In genomic region chr4:123856689-123857545, GRCh38 we compare ENCODE assay signal across 1 cellular context.
TF ChIP-seq lines count a peak whose summit lies in the region.

No MANE protein-coding gene starts in this region.

TF ChIP-seq in HepG2, 621 proteins besides CTCF, POLR2A, EP300 and RAD21 (continued from another document and continues in another):
- no peak for TF ChIP-seq HCFC1 (IDR thresholded peaks at IDR 0.05; ENCODE audit: low read depth, low read length)
- no peak for TF ChIP-seq CCDC6 (CRISPR knock-in tag; IDR thresholded peaks at IDR 0.05)
- no peak for TF ChIP-seq ZBTB39 (CRISPR knock-in tag; IDR thresholded peaks at IDR 0.05)
- TF ChIP-seq ZBTB20 (CRISPR knock-in tag; IDR thresholded peaks at IDR 0.05; ENCODE audit: borderline replicate concordance, low read depth): peak; percentile 85; the same call in 1 of the 2 replicates
- no peak for TF ChIP-seq CAMTA2 (CRISPR knock-in tag; IDR thresholded peaks at IDR 0.05; ENCODE audit: borderline replicate concordance)
- TF ChIP-seq ZNF318 (CRISPR knock-in tag; IDR thresholded peaks at IDR 0.05): no peak
- TF ChIP-seq ZNF768 (CRISPR knock-in tag; IDR thresholded peaks at IDR 0.05): no peak
- TF ChIP-seq HHEX (CRISPR knock-in tag; IDR thresholded peaks at IDR 0.05): peak; percentile 66
- no peak for TF ChIP-seq ZNF382 (CRISPR knock-in tag; IDR thresholded peaks at IDR 0.05; ENCODE audit: borderline replicate concordance)
- no peak for TF ChIP-seq GLI4 (CRISPR knock-in tag; IDR thresholded peaks at IDR 0.05; ENCODE audit: borderline replicate concordance)
- TF ChIP-seq ZNF224 (CRISPR knock-in tag; IDR thresholded peaks at IDR 0.05): no peak
- TF ChIP-seq SETDB1 (CRISPR knock-in tag; IDR thresholded peaks at IDR 0.05; ENCODE audit: borderline replicate concordance): no peak
- no peak for TF ChIP-seq ARHGAP35 (CRISPR knock-in tag; IDR thresholded peaks at IDR 0.05; ENCODE audit: borderline replicate concordance)
- TF ChIP-seq NCOA5 (CRISPR knock-in tag; IDR thresholded peaks at IDR 0.05): no peak
- TF ChIP-seq ZNF263 (CRISPR knock-in tag; IDR thresholded peaks at IDR 0.05): no peak
- no peak for TF ChIP-seq PLSCR1 (CRISPR knock-in tag; IDR thresholded peaks at IDR 0.05; ENCODE audit: borderline replicate concordance)
- no peak for TF ChIP-seq ZC3H4 (CRISPR knock-in tag; IDR thresholded peaks at IDR 0.05; ENCODE audit: borderline replicate concordance)
- TF ChIP-seq TCF7L2 (IDR thresholded peaks at IDR 0.05; ENCODE audit: low read depth, low read length): no peak
- no peak for TF ChIP-seq RBM22 (optimal IDR thresholded peaks at IDR 0.05; ENCODE audit: low read length)
- TF ChIP-seq ZSCAN22 (CRISPR knock-in tag; IDR thresholded peaks at IDR 0.05): no peak
- TF ChIP-seq TMF1 (CRISPR knock-in tag; IDR thresholded peaks at IDR 0.05; ENCODE audit: low read depth): no peak
- no peak for TF ChIP-seq ATAD3A (CRISPR knock-in tag; IDR thresholded peaks at IDR 0.05)
- peak; percentile 95 for TF ChIP-seq ISL2 (CRISPR knock-in tag; IDR thresholded peaks at IDR 0.05)
- TF ChIP-seq CREM (IDR thresholded peaks at IDR 0.05): peak; percentile 85
- no peak for TF ChIP-seq CREM (CRISPR knock-in tag; IDR thresholded peaks at IDR 0.05)
- no peak for TF ChIP-seq ZNF333 (CRISPR knock-in tag; IDR thresholded peaks at IDR 0.05; ENCODE audit: borderline replicate concordance)
- TF ChIP-seq AFF4 (CRISPR knock-in tag; IDR thresholded peaks at IDR 0.05): no peak
- TF ChIP-seq HNRNPK (IDR thresholded peaks at IDR 0.05; ENCODE audit: low read depth, low read length, poor library complexity, severe bottlenecking): no peak
- no peak for TF ChIP-seq ZNF577 (CRISPR knock-in tag; IDR thresholded peaks at IDR 0.05; ENCODE audit: borderline replicate concordance, low read depth)
- TF ChIP-seq ZNF329 (CRISPR knock-in tag; IDR thresholded peaks at IDR 0.05; ENCODE audit: low read depth): 0 out of 2 replicates have a peak, but pooled peaks have one; percentile 34
- no peak for TF ChIP-seq ZNF713 (CRISPR knock-in tag; IDR thresholded peaks at IDR 0.05)
- TF ChIP-seq ZNF607 (CRISPR knock-in tag; IDR thresholded peaks at IDR 0.05; ENCODE audit: borderline replicate concordance): peak; percentile 63; the same call in 1 of the 2 replicates
- no peak for TF ChIP-seq IRF9 (CRISPR knock-in tag; IDR thresholded peaks at IDR 0.05; ENCODE audit: borderline replicate concordance)
- TF ChIP-seq MIER3 (CRISPR knock-in tag; IDR thresholded peaks at IDR 0.05; ENCODE audit: borderline replicate concordance): no peak
- TF ChIP-seq RORA (CRISPR knock-in tag; IDR thresholded peaks at IDR 0.05): no peak
- TF ChIP-seq ZNF354B (CRISPR knock-in tag; IDR thresholded peaks at IDR 0.05): no peak
- no peak for TF ChIP-seq THAP9 (CRISPR knock-in tag; IDR thresholded peaks at IDR 0.05; ENCODE audit: borderline replicate concordance)
- no peak; the same call in 1 of the 2 replicates for TF ChIP-seq SATB2 (CRISPR knock-in tag; IDR thresholded peaks at IDR 0.05)
- no peak for TF ChIP-seq NPAS2 (CRISPR knock-in tag; IDR thresholded peaks at IDR 0.05; ENCODE audit: borderline replicate concordance)
- TF ChIP-seq ZFX (CRISPR knock-in tag; IDR thresholded peaks at IDR 0.05; ENCODE audit: low read depth): peak; percentile 40; the same call in 1 of the 2 replicates
- peak; percentile 35; the same call in 1 of the 2 replicates for TF ChIP-seq POLR2AphosphoS5 (IDR thresholded peaks at IDR 0.05; ENCODE audit: low read depth, low read length)
- TF ChIP-seq UBTF (CRISPR knock-in tag; IDR thresholded peaks at IDR 0.05): no peak
- TF ChIP-seq ZNF788 (CRISPR knock-in tag; IDR thresholded peaks at IDR 0.05; ENCODE audit: borderline replicate concordance): peak; percentile 67; the same call in 1 of the 2 replicates
- TF ChIP-seq RXRB (CRISPR knock-in tag; IDR thresholded peaks at IDR 0.05; ENCODE audit: borderline replicate concordance): peak; percentile 81
